Comparison of ENCODE assay signal across 1 cellular context in the genomic region with DNA sequence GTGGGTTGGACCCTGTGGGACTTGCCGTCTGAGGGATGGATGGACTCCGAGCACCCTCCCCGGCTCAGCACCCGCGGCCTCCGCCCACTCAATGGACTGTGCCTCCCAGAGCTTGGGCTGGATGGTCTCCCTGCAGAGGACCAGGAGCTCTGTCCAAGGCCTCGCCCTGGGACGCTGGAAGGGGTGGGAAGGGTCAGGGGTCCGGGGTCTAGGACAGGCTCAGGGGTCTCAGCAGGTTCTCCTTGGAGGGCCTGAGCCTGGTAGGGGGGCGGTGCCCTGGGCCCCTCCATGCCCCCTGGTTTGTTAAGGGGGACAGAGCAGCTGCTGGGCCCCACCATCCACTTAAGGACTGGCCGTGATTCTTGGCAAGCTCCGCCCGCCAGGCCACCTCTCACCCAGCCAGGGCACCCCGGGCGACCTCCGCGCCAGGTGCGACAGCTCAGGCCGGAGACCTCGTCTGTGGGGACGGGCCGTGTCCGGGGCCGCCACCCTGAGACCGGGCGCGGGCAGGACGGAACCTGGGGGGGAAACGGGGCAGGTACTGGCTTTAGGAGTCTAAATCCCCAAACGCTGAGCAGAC.
TF ChIP-seq lines count a peak whose summit lies in the region.

No MANE protein-coding gene starts in this region.

TF ChIP-seq in GM23338, 12 proteins besides CTCF, POLR2A, EP300 and RAD21 (continued from another document):
- TF ChIP-seq, protein P1, sequence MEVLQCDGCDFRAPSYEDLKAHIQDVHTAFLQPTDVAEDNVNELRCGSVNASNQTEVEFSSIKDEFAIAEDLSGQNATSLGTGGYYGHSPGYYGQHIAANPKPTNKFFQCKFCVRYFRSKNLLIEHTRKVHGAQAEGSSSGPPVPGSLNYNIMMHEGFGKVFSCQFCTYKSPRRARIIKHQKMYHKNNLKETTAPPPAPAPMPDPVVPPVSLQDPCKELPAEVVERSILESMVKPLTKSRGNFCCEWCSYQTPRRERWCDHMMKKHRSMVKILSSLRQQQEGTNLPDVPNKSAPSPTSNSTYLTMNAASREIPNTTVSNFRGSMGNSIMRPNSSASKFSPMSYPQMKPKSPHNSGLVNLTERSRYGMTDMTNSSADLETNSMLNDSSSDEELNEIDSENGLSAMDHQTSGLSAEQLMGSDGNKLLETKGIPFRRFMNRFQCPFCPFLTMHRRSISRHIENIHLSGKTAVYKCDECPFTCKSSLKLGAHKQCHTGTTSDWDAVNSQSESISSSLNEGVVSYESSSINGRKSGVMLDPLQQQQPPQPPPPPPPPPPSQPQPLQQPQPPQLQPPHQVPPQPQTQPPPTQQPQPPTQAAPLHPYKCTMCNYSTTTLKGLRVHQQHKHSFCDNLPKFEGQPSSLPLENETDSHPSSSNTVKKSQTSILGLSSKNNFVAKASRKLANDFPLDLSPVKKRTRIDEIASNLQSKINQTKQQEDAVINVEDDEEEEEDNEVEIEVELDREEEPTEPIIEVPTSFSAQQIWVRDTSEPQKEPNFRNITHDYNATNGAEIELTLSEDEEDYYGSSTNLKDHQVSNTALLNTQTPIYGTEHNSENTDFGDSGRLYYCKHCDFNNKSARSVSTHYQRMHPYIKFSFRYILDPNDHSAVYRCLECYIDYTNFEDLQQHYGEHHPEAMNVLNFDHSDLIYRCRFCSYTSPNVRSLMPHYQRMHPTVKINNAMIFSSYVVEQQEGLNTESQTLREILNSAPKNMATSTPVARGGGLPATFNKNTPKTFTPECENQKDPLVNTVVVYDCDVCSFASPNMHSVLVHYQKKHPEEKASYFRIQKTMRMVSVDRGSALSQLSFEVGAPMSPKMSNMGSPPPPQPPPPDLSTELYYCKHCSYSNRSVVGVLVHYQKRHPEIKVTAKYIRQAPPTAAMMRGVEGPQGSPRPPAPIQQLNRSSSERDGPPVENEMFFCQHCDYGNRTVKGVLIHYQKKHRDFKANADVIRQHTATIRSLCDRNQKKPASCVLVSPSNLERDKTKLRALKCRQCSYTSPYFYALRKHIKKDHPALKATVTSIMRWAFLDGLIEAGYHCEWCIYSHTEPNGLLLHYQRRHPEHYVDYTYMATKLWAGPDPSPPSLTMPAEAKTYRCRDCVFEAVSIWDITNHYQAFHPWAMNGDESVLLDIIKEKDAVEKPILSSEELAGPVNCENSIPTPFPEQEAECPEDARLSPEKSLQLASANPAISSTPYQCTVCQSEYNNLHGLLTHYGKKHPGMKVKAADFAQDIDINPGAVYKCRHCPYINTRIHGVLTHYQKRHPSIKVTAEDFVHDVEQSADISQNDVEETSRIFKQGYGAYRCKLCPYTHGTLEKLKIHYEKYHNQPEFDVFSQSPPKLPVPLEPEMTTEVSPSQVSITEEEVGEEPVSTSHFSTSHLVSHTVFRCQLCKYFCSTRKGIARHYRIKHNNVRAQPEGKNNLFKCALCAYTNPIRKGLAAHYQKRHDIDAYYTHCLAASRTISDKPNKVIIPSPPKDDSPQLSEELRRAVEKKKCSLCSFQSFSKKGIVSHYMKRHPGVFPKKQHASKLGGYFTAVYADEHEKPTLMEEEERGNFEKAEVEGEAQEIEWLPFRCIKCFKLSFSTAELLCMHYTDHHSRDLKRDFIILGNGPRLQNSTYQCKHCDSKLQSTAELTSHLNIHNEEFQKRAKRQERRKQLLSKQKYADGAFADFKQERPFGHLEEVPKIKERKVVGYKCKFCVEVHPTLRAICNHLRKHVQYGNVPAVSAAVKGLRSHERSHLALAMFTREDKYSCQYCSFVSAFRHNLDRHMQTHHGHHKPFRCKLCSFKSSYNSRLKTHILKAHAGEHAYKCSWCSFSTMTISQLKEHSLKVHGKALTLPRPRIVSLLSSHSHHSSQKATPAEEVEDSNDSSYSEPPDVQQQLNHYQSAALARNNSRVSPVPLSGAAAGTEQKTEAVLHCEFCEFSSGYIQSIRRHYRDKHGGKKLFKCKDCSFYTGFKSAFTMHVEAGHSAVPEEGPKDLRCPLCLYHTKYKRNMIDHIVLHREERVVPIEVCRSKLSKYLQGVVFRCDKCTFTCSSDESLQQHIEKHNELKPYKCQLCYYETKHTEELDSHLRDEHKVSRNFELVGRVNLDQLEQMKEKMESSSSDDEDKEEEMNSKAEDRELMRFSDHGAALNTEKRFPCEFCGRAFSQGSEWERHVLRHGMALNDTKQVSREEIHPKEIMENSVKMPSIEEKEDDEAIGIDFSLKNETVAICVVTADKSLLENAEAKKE (CRISPR knock-in tag; IDR thresholded peaks at IDR 0.05) = no peak
- no peak for TF ChIP-seq STAT1 (IDR thresholded peaks at IDR 0.05; ENCODE audit: unreplicated experiment)
- no peak for TF ChIP-seq NANOG (IDR thresholded peaks at IDR 0.05; ENCODE audit: borderline replicate concordance)
